In the genomic region with DNA sequence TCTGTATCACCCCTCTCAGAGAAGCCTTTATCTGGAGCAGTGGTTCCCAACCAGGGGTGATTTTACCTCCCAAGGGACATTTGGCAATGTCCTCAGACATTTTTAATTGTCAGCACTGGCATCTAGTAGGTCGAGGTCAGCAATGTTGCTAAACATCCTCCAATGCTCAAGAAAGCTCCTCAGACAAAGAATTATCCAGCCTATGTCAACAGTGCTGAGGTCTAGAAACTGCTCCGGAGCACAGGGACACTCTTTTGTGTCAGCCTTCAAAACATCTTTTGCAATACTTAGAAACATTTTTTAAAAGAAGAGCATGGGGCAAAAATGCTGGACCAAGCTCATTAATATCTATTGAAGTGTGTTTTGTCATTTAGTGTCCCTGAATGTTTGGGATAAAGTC, we compare ENCODE assay signal across 9 cellular contexts.
DNase-seq lines count a peak whose midpoint lies in the region; ATAC-seq and TF ChIP-seq lines count a peak whose summit lies in the region.
"Had no signal": no experiment of that assay in that cellular context is flagged by ENCODE, and none has a peak within 500 bp of the region (broad histone marks: within the 10 kb centered on the region; RNA-seq: fewer than 3 reads in every experiment).

No MANE protein-coding gene starts in this region.

- intact Hi-C loops in CD8-positive, alpha-beta T cell (cut with DNase I, micrococcal nuclease): loop anchor here (5.0 to 10.0 kb wide), 4 partner anchors 164 to 1252 kb away; a partner anchor contains a TSS

- peaks cover 32% of the 10 kb centered on the region for H3K4me1 ChIP-seq in CD8-positive, alpha-beta T cell (ENCODE audit: insufficient read depth, low read length)

- H3K27ac Mint-ChIP-seq in CD8-positive, alpha-beta T cell: no peak overlapping the region
- peak overlapping the region; percentile 99 for H3K27ac Mint-ChIP-seq in T-helper 17 cell
- no peak overlapping the region for H3K27ac Mint-ChIP-seq in glutamatergic neuron (ENCODE audit: unreplicated experiment)

- no peaks in the 10 kb centered on the region for H3K36me3 Mint-ChIP-seq in CD8-positive, alpha-beta T cell
- H3K36me3 Mint-ChIP-seq in T-helper 17 cell (ENCODE audit: low read depth) (no peaks in the 10 kb centered on the region), glutamatergic neuron (ENCODE audit: unreplicated experiment) (no peaks in the 10 kb centered on the region)

- no peak for DNase-seq in CD8-positive, alpha-beta T cell
- DNase-seq in T-helper 17 cell: no peak
- DNase-seq in glutamatergic neuron: no peak
- no peak for DNase-seq in iPS-NIHi11 (ENCODE audit: low spot score)
- no peak for DNase-seq in D341Med (ENCODE audit: low spot score)
- DNase-seq: stimulated activated CD8-positive, alpha-beta memory T cell treated with anti-CD3 and anti-CD28 coated beads, Interleukin-4, amount 100 ng/mL, for 48 hours had no signal

- ATAC-seq in CD8-positive, alpha-beta T cell: no peak
- ATAC-seq in T-helper 17 cell (no peak), GM21717 (IDR thresholded peaks at IDR 0.05; ENCODE audit: unreplicated experiment) (no peak), HG03442 (IDR thresholded peaks at IDR 0.05; ENCODE audit: unreplicated experiment) (no peak)

- peaks cover 41% of the 10 kb centered on the region for H3K4me1 Mint-ChIP-seq in CD8-positive, alpha-beta T cell (ENCODE audit: low read depth)
- H3K4me1 Mint-ChIP-seq in T-helper 17 cell (peaks cover 33% of the 10 kb centered on the region), glutamatergic neuron (ENCODE audit: low read depth, unreplicated experiment) (peaks cover 11% of the 10 kb centered on the region)

- CTCF ChIA-PET in CD8-positive, alpha-beta T cell (lab: Charles Lee): interaction anchor here (1.2 kb wide), 1 partner anchor 15 kb away, joined by 8 read pairs; no protein-coding TSS in a partner anchor

- no peaks in the 10 kb centered on the region for H3K9me3 ChIP-seq in CD8-positive, alpha-beta T cell (ENCODE audit: low read length)
- no peaks in the 10 kb centered on the region for H3K9me3 ChIP-seq in T-helper 17 cell (ENCODE audit: control insufficient read depth, low read length, poor library complexity, severe bottlenecking)

- peak overlapping the region; percentile 95 for H3K4me3 Mint-ChIP-seq in CD8-positive, alpha-beta T cell
- H3K4me3 Mint-ChIP-seq in T-helper 17 cell (no peak overlapping the region), glutamatergic neuron (ENCODE audit: unreplicated experiment) (peak overlapping the region; percentile 76)

- TF ChIP-seq CTCF in CD8-positive, alpha-beta T cell (IDR thresholded peaks at IDR 0.05): no peak
- TF ChIP-seq CTCF in glutamatergic neuron (IDR thresholded peaks at IDR 0.05; ENCODE audit: partially characterized antibody, unreplicated experiment): no peak

- no peak overlapping the region for H3K27ac ChIP-seq in CD8-positive, alpha-beta T cell (ENCODE audit: low read depth, low read length)
- H3K27ac ChIP-seq in skin epidermis: peak overlapping the region in 14 of 21 experiments; percentile 1 to 93 (median 87)

- no peaks in the 10 kb centered on the region for H3K27me3 ChIP-seq in CD8-positive, alpha-beta T cell (ENCODE audit: insufficient read depth, low read length)

- H3K27me3 Mint-ChIP-seq in CD8-positive, alpha-beta T cell (ENCODE audit: low read depth): no peaks in the 10 kb centered on the region
- H3K27me3 Mint-ChIP-seq in T-helper 17 cell (no peaks in the 10 kb centered on the region), glutamatergic neuron (ENCODE audit: unreplicated experiment) (no peaks in the 10 kb centered on the region)

- no peaks in the 10 kb centered on the region for H3K9me3 Mint-ChIP-seq in CD8-positive, alpha-beta T cell
- peaks cover 5% of the 10 kb centered on the region for H3K9me3 Mint-ChIP-seq in glutamatergic neuron (ENCODE audit: unreplicated experiment)

- no peaks in the 10 kb centered on the region for H3K36me3 ChIP-seq in CD8-positive, alpha-beta T cell (ENCODE audit: insufficient read depth, low read length)

- no peak overlapping the region for H3K4me3 ChIP-seq in CD8-positive, alpha-beta T cell (ENCODE audit: low read depth, low read length)
- H3K4me3 ChIP-seq in skin epidermis: peak overlapping the region in 1 of 7 experiments; percentile 60

- POLR2A ChIA-PET in CD8-positive, alpha-beta T cell (lab: Charles Lee): no interaction called here
